2 cellular contexts compared by ENCODE assay signal in the genomic region with DNA sequence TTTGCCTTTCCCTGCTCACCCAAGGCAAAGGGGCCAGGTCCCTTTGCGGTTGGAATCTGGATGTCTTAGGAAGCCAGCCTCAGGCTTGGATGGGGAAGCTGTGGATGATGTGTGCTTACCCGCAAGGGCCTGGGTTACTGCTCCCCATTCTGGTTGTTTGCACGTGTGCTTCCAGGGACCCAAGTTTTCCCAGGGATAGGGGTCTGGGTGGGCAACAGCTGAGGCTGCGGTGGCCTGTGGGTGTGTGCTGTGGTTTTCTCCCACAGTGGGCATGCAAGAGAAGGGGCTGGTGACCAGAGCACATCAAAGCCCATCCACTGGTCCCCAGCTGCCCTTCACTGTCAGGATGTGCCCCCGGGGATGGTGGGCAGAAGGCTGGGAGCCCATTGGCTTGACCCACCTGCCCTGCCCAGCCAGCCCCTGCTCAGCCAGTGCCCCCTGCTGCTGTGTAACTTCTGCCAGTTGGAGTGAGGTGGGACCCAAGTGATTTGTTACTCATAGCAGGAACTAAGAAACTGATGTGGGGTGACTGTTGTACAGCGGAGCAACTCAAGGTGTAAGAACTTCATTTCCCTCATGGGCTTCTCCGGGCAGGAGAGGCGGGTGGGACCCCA.
TF ChIP-seq lines count a peak whose summit lies in the region.

No MANE protein-coding gene starts in this region.

TF ChIP-seq in SK-N-SH, 30 proteins besides CTCF, POLR2A, EP300 and RAD21:
- no peak for TF ChIP-seq ZBTB33 (IDR thresholded peaks at IDR 0.05; ENCODE audit: borderline replicate concordance, low read depth)
- no peak for TF ChIP-seq PBX3 (IDR thresholded peaks at IDR 0.05)
- TF ChIP-seq MXI1 (IDR thresholded peaks at IDR 0.05; ENCODE audit: low read depth, low read length), result no peak
- TF ChIP-seq YY1 (IDR thresholded peaks at IDR 0.05; ENCODE audit: low read depth), result no peak
- no peak for TF ChIP-seq FOXM1 (IDR thresholded peaks at IDR 0.05; ENCODE audit: low read depth)
- TF ChIP-seq SMC3 (IDR thresholded peaks at IDR 0.05; ENCODE audit: low read depth, low read length), result no peak
- TF ChIP-seq FOXJ3 (CRISPR knock-in tag; IDR thresholded peaks at IDR 0.05), result no peak
- TF ChIP-seq USF1 (IDR thresholded peaks at IDR 0.05; ENCODE audit: borderline replicate concordance, low read depth), result no peak
- no peak for TF ChIP-seq GABPA (IDR thresholded peaks at IDR 0.05; ENCODE audit: low read depth)
- TF ChIP-seq RCOR1 (IDR thresholded peaks at IDR 0.05; ENCODE audit: low read length), result no peak
- TF ChIP-seq TCF12 (IDR thresholded peaks at IDR 0.05), result no peak
- no peak for TF ChIP-seq NRF1 (IDR thresholded peaks at IDR 0.05; ENCODE audit: low read depth, low read length)
- TF ChIP-seq, protein P1, sequence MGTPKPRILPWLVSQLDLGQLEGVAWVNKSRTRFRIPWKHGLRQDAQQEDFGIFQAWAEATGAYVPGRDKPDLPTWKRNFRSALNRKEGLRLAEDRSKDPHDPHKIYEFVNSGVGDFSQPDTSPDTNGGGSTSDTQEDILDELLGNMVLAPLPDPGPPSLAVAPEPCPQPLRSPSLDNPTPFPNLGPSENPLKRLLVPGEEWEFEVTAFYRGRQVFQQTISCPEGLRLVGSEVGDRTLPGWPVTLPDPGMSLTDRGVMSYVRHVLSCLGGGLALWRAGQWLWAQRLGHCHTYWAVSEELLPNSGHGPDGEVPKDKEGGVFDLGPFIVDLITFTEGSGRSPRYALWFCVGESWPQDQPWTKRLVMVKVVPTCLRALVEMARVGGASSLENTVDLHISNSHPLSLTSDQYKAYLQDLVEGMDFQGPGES (IDR thresholded peaks at IDR 0.05; ENCODE audit: low read depth, low read length), result no peak
- TF ChIP-seq, protein P2, sequence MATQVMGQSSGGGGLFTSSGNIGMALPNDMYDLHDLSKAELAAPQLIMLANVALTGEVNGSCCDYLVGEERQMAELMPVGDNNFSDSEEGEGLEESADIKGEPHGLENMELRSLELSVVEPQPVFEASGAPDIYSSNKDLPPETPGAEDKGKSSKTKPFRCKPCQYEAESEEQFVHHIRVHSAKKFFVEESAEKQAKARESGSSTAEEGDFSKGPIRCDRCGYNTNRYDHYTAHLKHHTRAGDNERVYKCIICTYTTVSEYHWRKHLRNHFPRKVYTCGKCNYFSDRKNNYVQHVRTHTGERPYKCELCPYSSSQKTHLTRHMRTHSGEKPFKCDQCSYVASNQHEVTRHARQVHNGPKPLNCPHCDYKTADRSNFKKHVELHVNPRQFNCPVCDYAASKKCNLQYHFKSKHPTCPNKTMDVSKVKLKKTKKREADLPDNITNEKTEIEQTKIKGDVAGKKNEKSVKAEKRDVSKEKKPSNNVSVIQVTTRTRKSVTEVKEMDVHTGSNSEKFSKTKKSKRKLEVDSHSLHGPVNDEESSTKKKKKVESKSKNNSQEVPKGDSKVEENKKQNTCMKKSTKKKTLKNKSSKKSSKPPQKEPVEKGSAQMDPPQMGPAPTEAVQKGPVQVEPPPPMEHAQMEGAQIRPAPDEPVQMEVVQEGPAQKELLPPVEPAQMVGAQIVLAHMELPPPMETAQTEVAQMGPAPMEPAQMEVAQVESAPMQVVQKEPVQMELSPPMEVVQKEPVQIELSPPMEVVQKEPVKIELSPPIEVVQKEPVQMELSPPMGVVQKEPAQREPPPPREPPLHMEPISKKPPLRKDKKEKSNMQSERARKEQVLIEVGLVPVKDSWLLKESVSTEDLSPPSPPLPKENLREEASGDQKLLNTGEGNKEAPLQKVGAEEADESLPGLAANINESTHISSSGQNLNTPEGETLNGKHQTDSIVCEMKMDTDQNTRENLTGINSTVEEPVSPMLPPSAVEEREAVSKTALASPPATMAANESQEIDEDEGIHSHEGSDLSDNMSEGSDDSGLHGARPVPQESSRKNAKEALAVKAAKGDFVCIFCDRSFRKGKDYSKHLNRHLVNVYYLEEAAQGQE (IDR thresholded peaks at IDR 0.05; ENCODE audit: low read depth, low read length), result no peak
- TF ChIP-seq MEF2A (IDR thresholded peaks at IDR 0.05; ENCODE audit: borderline replicate concordance, low read depth), result no peak
- no peak for TF ChIP-seq RFX5 (IDR thresholded peaks at IDR 0.05; ENCODE audit: low read length)
- TF ChIP-seq JUND (IDR thresholded peaks at IDR 0.05), result no peak

TF ChIP-seq in SK-N-SH treated with all-trans-retinoic acid at 6 μM for 48 hours, 23 proteins besides CTCF, POLR2A, EP300 and RAD21 (continued from another document):
- TF ChIP-seq, protein P3, sequence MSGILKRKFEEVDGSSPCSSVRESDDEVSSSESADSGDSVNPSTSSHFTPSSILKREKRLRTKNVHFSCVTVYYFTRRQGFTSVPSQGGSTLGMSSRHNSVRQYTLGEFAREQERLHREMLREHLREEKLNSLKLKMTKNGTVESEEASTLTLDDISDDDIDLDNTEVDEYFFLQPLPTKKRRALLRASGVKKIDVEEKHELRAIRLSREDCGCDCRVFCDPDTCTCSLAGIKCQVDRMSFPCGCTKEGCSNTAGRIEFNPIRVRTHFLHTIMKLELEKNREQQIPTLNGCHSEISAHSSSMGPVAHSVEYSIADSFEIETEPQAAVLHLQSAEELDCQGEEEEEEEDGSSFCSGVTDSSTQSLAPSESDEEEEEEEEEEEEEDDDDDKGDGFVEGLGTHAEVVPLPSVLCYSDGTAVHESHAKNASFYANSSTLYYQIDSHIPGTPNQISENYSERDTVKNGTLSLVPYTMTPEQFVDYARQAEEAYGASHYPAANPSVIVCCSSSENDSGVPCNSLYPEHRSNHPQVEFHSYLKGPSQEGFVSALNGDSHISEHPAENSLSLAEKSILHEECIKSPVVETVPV (CRISPR knock-in tag; IDR thresholded peaks at IDR 0.05), result no peak
- TF ChIP-seq PATZ1 (CRISPR knock-in tag; IDR thresholded peaks at IDR 0.05; ENCODE audit: borderline replicate concordance) (no peak), BACH2 (CRISPR knock-in tag; IDR thresholded peaks at IDR 0.05; ENCODE audit: borderline replicate concordance) (no peak), CSDC2 (CRISPR knock-in tag; IDR thresholded peaks at IDR 0.05) (no peak), PPARA (CRISPR knock-in tag; IDR thresholded peaks at IDR 0.05; ENCODE audit: borderline replicate concordance) (no peak), ZNF565 (CRISPR knock-in tag; conservative IDR thresholded peaks at IDR 0.05; ENCODE audit: low read depth) (no peak), ZFP3 (CRISPR knock-in tag; IDR thresholded peaks at IDR 0.05) (no peak), ZNF70 (CRISPR knock-in tag; IDR thresholded peaks at IDR 0.05) (no peak)
- TF ChIP-seq, protein P4, sequence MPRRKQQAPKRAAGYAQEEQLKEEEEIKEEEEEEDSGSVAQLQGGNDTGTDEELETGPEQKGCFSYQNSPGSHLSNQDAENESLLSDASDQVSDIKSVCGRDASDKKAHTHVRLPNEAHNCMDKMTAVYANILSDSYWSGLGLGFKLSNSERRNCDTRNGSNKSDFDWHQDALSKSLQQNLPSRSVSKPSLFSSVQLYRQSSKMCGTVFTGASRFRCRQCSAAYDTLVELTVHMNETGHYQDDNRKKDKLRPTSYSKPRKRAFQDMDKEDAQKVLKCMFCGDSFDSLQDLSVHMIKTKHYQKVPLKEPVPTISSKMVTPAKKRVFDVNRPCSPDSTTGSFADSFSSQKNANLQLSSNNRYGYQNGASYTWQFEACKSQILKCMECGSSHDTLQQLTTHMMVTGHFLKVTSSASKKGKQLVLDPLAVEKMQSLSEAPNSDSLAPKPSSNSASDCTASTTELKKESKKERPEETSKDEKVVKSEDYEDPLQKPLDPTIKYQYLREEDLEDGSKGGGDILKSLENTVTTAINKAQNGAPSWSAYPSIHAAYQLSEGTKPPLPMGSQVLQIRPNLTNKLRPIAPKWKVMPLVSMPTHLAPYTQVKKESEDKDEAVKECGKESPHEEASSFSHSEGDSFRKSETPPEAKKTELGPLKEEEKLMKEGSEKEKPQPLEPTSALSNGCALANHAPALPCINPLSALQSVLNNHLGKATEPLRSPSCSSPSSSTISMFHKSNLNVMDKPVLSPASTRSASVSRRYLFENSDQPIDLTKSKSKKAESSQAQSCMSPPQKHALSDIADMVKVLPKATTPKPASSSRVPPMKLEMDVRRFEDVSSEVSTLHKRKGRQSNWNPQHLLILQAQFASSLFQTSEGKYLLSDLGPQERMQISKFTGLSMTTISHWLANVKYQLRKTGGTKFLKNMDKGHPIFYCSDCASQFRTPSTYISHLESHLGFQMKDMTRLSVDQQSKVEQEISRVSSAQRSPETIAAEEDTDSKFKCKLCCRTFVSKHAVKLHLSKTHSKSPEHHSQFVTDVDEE (CRISPR knock-in tag; IDR thresholded peaks at IDR 0.05), result no peak
- TF ChIP-seq, protein P5, sequence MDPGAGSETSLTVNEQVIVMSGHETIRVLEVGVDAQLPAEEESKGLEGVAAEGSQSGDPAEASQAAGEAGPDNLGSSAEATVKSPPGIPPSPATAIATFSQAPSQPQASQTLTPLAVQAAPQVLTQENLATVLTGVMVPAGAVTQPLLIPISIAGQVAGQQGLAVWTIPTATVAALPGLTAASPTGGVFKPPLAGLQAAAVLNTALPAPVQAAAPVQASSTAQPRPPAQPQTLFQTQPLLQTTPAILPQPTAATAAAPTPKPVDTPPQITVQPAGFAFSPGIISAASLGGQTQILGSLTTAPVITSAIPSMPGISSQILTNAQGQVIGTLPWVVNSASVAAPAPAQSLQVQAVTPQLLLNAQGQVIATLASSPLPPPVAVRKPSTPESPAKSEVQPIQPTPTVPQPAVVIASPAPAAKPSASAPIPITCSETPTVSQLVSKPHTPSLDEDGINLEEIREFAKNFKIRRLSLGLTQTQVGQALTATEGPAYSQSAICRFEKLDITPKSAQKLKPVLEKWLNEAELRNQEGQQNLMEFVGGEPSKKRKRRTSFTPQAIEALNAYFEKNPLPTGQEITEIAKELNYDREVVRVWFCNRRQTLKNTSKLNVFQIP (CRISPR knock-in tag; IDR thresholded peaks at IDR 0.05; ENCODE audit: borderline replicate concordance, low read depth), result no peak
